In genomic region chr9:96618209-96619108, GRCh38 we compare ENCODE assay signal across 8 cellular contexts. TPM values are rescaled to one million over a fixed set of nuclear protein-coding genes. Genes with fewer than 3 reads are reported as not detected.
A peak's percentile ranks its signal among the peaks of the same experiment; 100 is the strongest.
DNase-seq lines count a peak whose midpoint lies in the region; ATAC-seq and TF ChIP-seq lines count a peak whose summit lies in the region.

No MANE protein-coding gene starts in this region.

- peak overlapping the region; percentile 50 for H3K4me3 ChIP-seq in mucosa of descending colon

- H3K27ac ChIP-seq in substantia nigra (ENCODE audit: low read depth, low read length, poor library complexity, severe bottlenecking), result peak overlapping the region; percentile 95

- intact Hi-C loops in mucosa of descending colon (cut with DNase I, micrococcal nuclease), result no loop called here

- DNase-seq in AG20443 (ENCODE audit: low spot score) (peak; percentile 81), HuH-7 (ENCODE audit: low spot score) (peak; percentile 34), activated T-cell treated with anti-CD3 and anti-CD28 coated beads for 1 hour (ENCODE audit: low read depth) (peak; percentile 2), mucosa of descending colon (peak; percentile 41 to 64 (median 64)), substantia nigra (lab: John Stamatoyannopoulos, UW) (peak in 37 of 49 donors; percentile 17 to 67 (median 48))

- H3K36me3 ChIP-seq in mucosa of descending colon (ENCODE audit: low read depth), result no peaks in the 10 kb centered on the region

- no peaks in the 10 kb centered on the region for H3K4me1 ChIP-seq in mucosa of descending colon (ENCODE audit: low read depth)

- ATAC-seq in esophagus mucosa, result peak; percentile 82
- peak; percentile 65 for ATAC-seq in mucosa of descending colon
- ATAC-seq in HG02763 (IDR thresholded peaks at IDR 0.05; ENCODE audit: unreplicated experiment), result no peak
- ATAC-seq in GM19455 (IDR thresholded peaks at IDR 0.05; ENCODE audit: unreplicated experiment), result no peak

- no peak for TF ChIP-seq CTCF in mucosa of descending colon (IDR thresholded peaks at IDR 0.05)

- H3K9me3 ChIP-seq in mucosa of descending colon, result no peaks in the 10 kb centered on the region

RNA-seq across cellular contexts. Expression of gene CDC14B, which starts 1.2 kb away (rescaled TPM):
- total RNA-seq in esophagus mucosa (7.0 TPM), mucosa of descending colon (10 to 100 TPM; 14.2 to 21.2 (median 16.2) TPM)

RNA-seq across cellular contexts. Expression of gene PRXL2C, which starts 36.7 kb away (rescaled TPM):
- total RNA-seq in esophagus mucosa, result 5.8 TPM
- total RNA-seq in mucosa of descending colon, result 10 to 100 TPM in 1 of 3 donors, 1 to 10 TPM in 2; 2.5 to 15.1 (median 8.8) TPM

Comparison
In these comparisons a context has a peak if more than half of its experiments do, and no peak if none do; other contexts are left out.
1. DNase-seq: peak in every context shown above with its lines; median percentile 81 in AG20443; 64 in mucosa of descending colon; 48 in substantia nigra; 34 in HuH-7; 2 in activated T-cell treated with anti-CD3 and anti-CD28 coated beads for 1 hour.
2. ATAC-seq: peak in esophagus mucosa (single experiment) and mucosa of descending colon (single experiment); none in HG02763 (single experiment) and GM19455 (single experiment).